28 cellular contexts compared by ENCODE assay signal in genomic region chr17:80247561-80247960, GRCh38.
"Had no signal": no experiment of that assay in that cellular context is flagged by ENCODE, and none has a peak within 500 bp of the region (broad histone marks: within the 10 kb centered on the region; RNA-seq: fewer than 3 reads in every experiment).

No MANE protein-coding gene starts in this region.

- DNase-seq: activated CD4-positive, alpha-beta memory T cell treated with anti-CD3 and anti-CD28 coated beads, Interleukin-2, amount 10 ng/mL, durations not matched to agents 7 days and 5 days; activated CD4-positive, alpha-beta T cell treated with anti-CD3 and anti-CD28 coated beads, Interleukin-2, amount 10 ng/mL, durations not matched to agents 7 days and 5 days; activated CD8-positive, alpha-beta memory T cell treated with anti-CD3 and anti-CD28 coated beads for 24 hours; activated CD8-positive, alpha-beta memory T cell treated with anti-CD3 and anti-CD28 coated beads, Interleukin-2, amount 10 ng/mL, durations not matched to agents 7 days and 5 days; activated CD8-positive, alpha-beta memory T cell treated with anti-CD3 and anti-CD28 coated beads, Interleukin-2, amount 50 U/mL, for 48 hours; activated effector memory CD4-positive, alpha-beta T cell treated with Interleukin-2 at 50 U/mL for 16 hours; activated naive CD4-positive, alpha-beta T cell treated with anti-CD3 and anti-CD28 coated beads, Interleukin-2, amount 10 ng/mL, durations not matched to agents 7 days and 5 days; activated naive CD8-positive, alpha-beta T cell treated with anti-CD3 and anti-CD28 coated beads, Interleukin-2, amount 50 U/mL, for 24 hours; activated T-cell treated with anti-CD3 and anti-CD28 coated beads, Interleukin-2, amount 50 U/mL, for 48 hours; anterior cingulate cortex; caudate nucleus; cerebellar nuclear complex; Karpas-422; KBM-7; NCI-H1105; NCI-H1417 treated with DMSO at 0.1 percent for 48 hours; NCI-H187 treated with DMSO at 0.1 percent for 48 hours; NCI-H2081; NCI-H345; NCI-H524 treated with DMSO at 0.1 percent for 48 hours; NK-92 treated with Interleukin-12 subunit alpha and Interleukin-12 subunit beta, amount 100 ng/mL, for 24 hours; PC-3; RPMI8226 had no signal

- H3K9me3 Mint-ChIP-seq: activated CD4-positive, alpha-beta memory T cell treated with anti-CD3 and anti-CD28 coated beads, Interleukin-2, amount 10 ng/mL, durations not matched to agents 7 days and 5 days; activated CD4-positive, alpha-beta T cell treated with anti-CD3 and anti-CD28 coated beads, Interleukin-2, amount 10 ng/mL, durations not matched to agents 7 days and 5 days; activated naive CD4-positive, alpha-beta T cell treated with anti-CD3 and anti-CD28 coated beads, Interleukin-2, amount 10 ng/mL, durations not matched to agents 7 days and 5 days; activated naive CD8-positive, alpha-beta T cell treated with anti-CD3 and anti-CD28 coated beads, Interleukin-2, amount 50 U/mL, for 24 hours; brain; T-helper 1 cell treated with Interleukin-12 subunit alpha and Interleukin-12 subunit beta and Interleukin-4 antibody, amounts not matched to agents 30 μg/mL and 1 μg/mL, for 36 hours; T-helper 2 cell treated with Interferon-gamma antibody and Interleukin-4, amounts not matched to agents 5 μg/mL and 100 μg/mL, for 36 hours had no signal

- H3K9me3 ChIP-seq: Peyer's patch had no signal

- H3K36me3 Mint-ChIP-seq: activated CD8-positive, alpha-beta memory T cell treated with anti-CD3 and anti-CD28 coated beads, Interleukin-2, amount 10 ng/mL, durations not matched to agents 7 days and 5 days; activated naive CD4-positive, alpha-beta T cell treated with anti-CD3 and anti-CD28 coated beads, Interleukin-2, amount 10 ng/mL, durations not matched to agents 7 days and 5 days had no signal

- ATAC-seq: activated CD8-positive, alpha-beta memory T cell treated with anti-CD3 and anti-CD28 coated beads, Interleukin-2, amount 10 ng/mL, durations not matched to agents 7 days and 5 days; activated naive CD8-positive, alpha-beta T cell treated with anti-CD3 and anti-CD28 coated beads, Interleukin-2, amount 50 U/mL, for 24 hours; PC-3 had no signal

- H3K27ac ChIP-seq: Peyer's patch had no signal

- H3K4me1 ChIP-seq: Peyer's patch had no signal

- H3K27me3 Mint-ChIP-seq: activated CD4-positive, alpha-beta memory T cell treated with anti-CD3 and anti-CD28 coated beads, Interleukin-2, amount 10 ng/mL, durations not matched to agents 7 days and 5 days; activated CD4-positive, alpha-beta T cell treated with anti-CD3 and anti-CD28 coated beads, Interleukin-2, amount 10 ng/mL, durations not matched to agents 7 days and 5 days; activated CD8-positive, alpha-beta memory T cell treated with anti-CD3 and anti-CD28 coated beads, Interleukin-2, amount 10 ng/mL, durations not matched to agents 7 days and 5 days; activated naive CD4-positive, alpha-beta T cell treated with anti-CD3 and anti-CD28 coated beads, Interleukin-2, amount 10 ng/mL, durations not matched to agents 7 days and 5 days; activated naive CD8-positive, alpha-beta T cell; activated naive CD8-positive, alpha-beta T cell treated with anti-CD3 and anti-CD28 coated beads, Interleukin-2, amount 50 U/mL, for 24 hours had no signal

- H3K27ac Mint-ChIP-seq: activated CD4-positive, alpha-beta memory T cell treated with anti-CD3 and anti-CD28 coated beads, Interleukin-2, amount 10 ng/mL, durations not matched to agents 7 days and 5 days; activated CD4-positive, alpha-beta T cell treated with anti-CD3 and anti-CD28 coated beads, Interleukin-2, amount 10 ng/mL, durations not matched to agents 7 days and 5 days; activated CD8-positive, alpha-beta memory T cell treated with anti-CD3 and anti-CD28 coated beads, Interleukin-2, amount 10 ng/mL, durations not matched to agents 7 days and 5 days; activated naive CD4-positive, alpha-beta T cell treated with anti-CD3 and anti-CD28 coated beads, Interleukin-2, amount 10 ng/mL, durations not matched to agents 7 days and 5 days; activated naive CD8-positive, alpha-beta T cell; activated naive CD8-positive, alpha-beta T cell treated with anti-CD3 and anti-CD28 coated beads, Interleukin-2, amount 50 U/mL, for 24 hours; brain; T-helper 1 cell treated with Interleukin-12 subunit alpha and Interleukin-12 subunit beta and Interleukin-4 antibody, amounts not matched to agents 30 μg/mL and 1 μg/mL, for 36 hours; T-helper 2 cell treated with Interferon-gamma antibody and Interleukin-4, amounts not matched to agents 5 μg/mL and 100 μg/mL, for 36 hours had no signal

- H3K4me1 Mint-ChIP-seq: brain had no signal

- H3K4me3 ChIP-seq: Peyer's patch had no signal

- H3K27me3 ChIP-seq: Peyer's patch had no signal

- H3K4me3 Mint-ChIP-seq: activated CD4-positive, alpha-beta memory T cell treated with anti-CD3 and anti-CD28 coated beads, Interleukin-2, amount 10 ng/mL, durations not matched to agents 7 days and 5 days; activated CD4-positive, alpha-beta T cell treated with anti-CD3 and anti-CD28 coated beads, Interleukin-2, amount 10 ng/mL, durations not matched to agents 7 days and 5 days; activated CD8-positive, alpha-beta memory T cell treated with anti-CD3 and anti-CD28 coated beads, Interleukin-2, amount 10 ng/mL, durations not matched to agents 7 days and 5 days; activated naive CD4-positive, alpha-beta T cell treated with anti-CD3 and anti-CD28 coated beads, Interleukin-2, amount 10 ng/mL, durations not matched to agents 7 days and 5 days; activated naive CD8-positive, alpha-beta T cell; activated naive CD8-positive, alpha-beta T cell treated with anti-CD3 and anti-CD28 coated beads, Interleukin-2, amount 50 U/mL, for 24 hours; brain; T-helper 1 cell treated with Interleukin-12 subunit alpha and Interleukin-12 subunit beta and Interleukin-4 antibody, amounts not matched to agents 30 μg/mL and 1 μg/mL, for 36 hours; T-helper 2 cell treated with Interferon-gamma antibody and Interleukin-4, amounts not matched to agents 5 μg/mL and 100 μg/mL, for 36 hours had no signal
